1 cellular context compared by ENCODE assay signal in genomic region chr11:105142167-105142566, GRCh38.
TF ChIP-seq lines count a peak whose summit lies in the region.

No MANE protein-coding gene starts in this region.

TF ChIP-seq in IMR-90, 13 proteins besides CTCF, POLR2A, EP300 and RAD21 (continued from another document):
- TF ChIP-seq, protein P1, sequence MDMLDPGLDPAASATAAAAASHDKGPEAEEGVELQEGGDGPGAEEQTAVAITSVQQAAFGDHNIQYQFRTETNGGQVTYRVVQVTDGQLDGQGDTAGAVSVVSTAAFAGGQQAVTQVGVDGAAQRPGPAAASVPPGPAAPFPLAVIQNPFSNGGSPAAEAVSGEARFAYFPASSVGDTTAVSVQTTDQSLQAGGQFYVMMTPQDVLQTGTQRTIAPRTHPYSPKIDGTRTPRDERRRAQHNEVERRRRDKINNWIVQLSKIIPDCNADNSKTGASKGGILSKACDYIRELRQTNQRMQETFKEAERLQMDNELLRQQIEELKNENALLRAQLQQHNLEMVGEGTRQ (IDR thresholded peaks at IDR 0.05; ENCODE audit: low read depth, low read length): no peak
- TF ChIP-seq BHLHE40 (IDR thresholded peaks at IDR 0.05; ENCODE audit: low read depth, low read length): no peak
- TF ChIP-seq MAFK (IDR thresholded peaks at IDR 0.05; ENCODE audit: low read depth, low read length): no peak
- TF ChIP-seq FOS (IDR thresholded peaks at IDR 0.05; ENCODE audit: low read depth, low read length): no peak
